ENCODE assay signal across 1 cellular context in the genomic region with DNA sequence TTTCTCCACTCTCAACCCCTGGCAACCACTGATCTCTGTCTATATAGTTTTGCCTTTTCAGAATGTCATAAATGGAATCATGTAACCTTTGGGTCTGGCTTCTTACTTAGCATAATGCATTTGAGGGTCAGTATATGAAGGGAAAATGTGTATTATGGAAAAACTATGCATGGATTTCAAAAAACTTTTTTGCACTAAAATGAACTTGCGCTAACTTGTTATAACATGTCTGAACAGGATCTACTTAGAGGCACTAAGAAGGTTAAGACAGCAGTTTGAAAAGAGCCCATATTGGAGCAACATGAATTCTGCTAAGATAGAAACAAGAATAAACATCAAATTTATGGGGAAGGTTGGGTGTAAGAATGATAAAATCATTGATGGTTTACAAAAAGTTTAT.
TF ChIP-seq lines count a peak whose summit lies in the region.

No MANE protein-coding gene starts in this region.

TF ChIP-seq in GM12878, 131 proteins besides CTCF, POLR2A, EP300 and RAD21:
- TF ChIP-seq NFIC (IDR thresholded peaks at IDR 0.05; ENCODE audit: low read depth, low read length) (no peak), MYC (IDR thresholded peaks at IDR 0.05; ENCODE audit: insufficient read depth, insufficient read length, insufficient replicate concordance, low read length, severe bottlenecking) (no peak), NRF1 (conservative IDR thresholded peaks at IDR 0.05; ENCODE audit: low read depth, low read length) (no peak), LARP7 (IDR thresholded peaks at IDR 0.05) (no peak), HDAC6 (IDR thresholded peaks at IDR 0.05; ENCODE audit: unreplicated experiment) (no peak), KDM1A (IDR thresholded peaks at IDR 0.05; ENCODE audit: borderline replicate concordance) (no peak), SRF (IDR thresholded peaks at IDR 0.05; ENCODE audit: low read depth in 2 of 2, low read length in 2 of 2) (no peak), IKZF2 (IDR thresholded peaks at IDR 0.05) (no peak), ZBED1 (IDR thresholded peaks at IDR 0.05; ENCODE audit: borderline replicate concordance) (no peak)
- TF ChIP-seq, protein P1, sequence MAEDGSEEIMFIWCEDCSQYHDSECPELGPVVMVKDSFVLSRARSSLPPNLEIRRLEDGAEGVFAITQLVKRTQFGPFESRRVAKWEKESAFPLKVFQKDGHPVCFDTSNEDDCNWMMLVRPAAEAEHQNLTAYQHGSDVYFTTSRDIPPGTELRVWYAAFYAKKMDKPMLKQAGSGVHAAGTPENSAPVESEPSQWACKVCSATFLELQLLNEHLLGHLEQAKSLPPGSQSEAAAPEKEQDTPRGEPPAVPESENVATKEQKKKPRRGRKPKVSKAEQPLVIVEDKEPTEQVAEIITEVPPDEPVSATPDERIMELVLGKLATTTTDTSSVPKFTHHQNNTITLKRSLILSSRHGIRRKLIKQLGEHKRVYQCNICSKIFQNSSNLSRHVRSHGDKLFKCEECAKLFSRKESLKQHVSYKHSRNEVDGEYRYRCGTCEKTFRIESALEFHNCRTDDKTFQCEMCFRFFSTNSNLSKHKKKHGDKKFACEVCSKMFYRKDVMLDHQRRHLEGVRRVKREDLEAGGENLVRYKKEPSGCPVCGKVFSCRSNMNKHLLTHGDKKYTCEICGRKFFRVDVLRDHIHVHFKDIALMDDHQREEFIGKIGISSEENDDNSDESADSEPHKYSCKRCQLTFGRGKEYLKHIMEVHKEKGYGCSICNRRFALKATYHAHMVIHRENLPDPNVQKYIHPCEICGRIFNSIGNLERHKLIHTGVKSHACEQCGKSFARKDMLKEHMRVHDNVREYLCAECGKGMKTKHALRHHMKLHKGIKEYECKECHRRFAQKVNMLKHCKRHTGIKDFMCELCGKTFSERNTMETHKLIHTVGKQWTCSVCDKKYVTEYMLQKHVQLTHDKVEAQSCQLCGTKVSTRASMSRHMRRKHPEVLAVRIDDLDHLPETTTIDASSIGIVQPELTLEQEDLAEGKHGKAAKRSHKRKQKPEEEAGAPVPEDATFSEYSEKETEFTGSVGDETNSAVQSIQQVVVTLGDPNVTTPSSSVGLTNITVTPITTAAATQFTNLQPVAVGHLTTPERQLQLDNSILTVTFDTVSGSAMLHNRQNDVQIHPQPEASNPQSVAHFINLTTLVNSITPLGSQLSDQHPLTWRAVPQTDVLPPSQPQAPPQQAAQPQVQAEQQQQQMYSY (CRISPR knock-in tag; IDR thresholded peaks at IDR 0.05) = no peak
- TF ChIP-seq, protein P2, sequence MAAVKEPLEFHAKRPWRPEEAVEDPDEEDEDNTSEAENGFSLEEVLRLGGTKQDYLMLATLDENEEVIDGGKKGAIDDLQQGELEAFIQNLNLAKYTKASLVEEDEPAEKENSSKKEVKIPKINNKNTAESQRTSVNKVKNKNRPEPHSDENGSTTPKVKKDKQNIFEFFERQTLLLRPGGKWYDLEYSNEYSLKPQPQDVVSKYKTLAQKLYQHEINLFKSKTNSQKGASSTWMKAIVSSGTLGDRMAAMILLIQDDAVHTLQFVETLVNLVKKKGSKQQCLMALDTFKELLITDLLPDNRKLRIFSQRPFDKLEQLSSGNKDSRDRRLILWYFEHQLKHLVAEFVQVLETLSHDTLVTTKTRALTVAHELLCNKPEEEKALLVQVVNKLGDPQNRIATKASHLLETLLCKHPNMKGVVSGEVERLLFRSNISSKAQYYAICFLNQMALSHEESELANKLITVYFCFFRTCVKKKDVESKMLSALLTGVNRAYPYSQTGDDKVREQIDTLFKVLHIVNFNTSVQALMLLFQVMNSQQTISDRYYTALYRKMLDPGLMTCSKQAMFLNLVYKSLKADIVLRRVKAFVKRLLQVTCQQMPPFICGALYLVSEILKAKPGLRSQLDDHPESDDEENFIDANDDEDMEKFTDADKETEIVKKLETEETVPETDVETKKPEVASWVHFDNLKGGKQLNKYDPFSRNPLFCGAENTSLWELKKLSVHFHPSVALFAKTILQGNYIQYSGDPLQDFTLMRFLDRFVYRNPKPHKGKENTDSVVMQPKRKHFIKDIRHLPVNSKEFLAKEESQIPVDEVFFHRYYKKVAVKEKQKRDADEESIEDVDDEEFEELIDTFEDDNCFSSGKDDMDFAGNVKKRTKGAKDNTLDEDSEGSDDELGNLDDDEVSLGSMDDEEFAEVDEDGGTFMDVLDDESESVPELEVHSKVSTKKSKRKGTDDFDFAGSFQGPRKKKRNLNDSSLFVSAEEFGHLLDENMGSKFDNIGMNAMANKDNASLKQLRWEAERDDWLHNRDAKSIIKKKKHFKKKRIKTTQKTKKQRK (IDR thresholded peaks at IDR 0.05; ENCODE audit: low read depth, low read length) = no peak
- TF ChIP-seq, protein P3, sequence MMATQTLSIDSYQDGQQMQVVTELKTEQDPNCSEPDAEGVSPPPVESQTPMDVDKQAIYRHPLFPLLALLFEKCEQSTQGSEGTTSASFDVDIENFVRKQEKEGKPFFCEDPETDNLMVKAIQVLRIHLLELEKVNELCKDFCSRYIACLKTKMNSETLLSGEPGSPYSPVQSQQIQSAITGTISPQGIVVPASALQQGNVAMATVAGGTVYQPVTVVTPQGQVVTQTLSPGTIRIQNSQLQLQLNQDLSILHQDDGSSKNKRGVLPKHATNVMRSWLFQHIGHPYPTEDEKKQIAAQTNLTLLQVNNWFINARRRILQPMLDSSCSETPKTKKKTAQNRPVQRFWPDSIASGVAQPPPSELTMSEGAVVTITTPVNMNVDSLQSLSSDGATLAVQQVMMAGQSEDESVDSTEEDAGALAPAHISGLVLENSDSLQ (IDR thresholded peaks at IDR 0.05) = no peak
- TF ChIP-seq, protein P4, sequence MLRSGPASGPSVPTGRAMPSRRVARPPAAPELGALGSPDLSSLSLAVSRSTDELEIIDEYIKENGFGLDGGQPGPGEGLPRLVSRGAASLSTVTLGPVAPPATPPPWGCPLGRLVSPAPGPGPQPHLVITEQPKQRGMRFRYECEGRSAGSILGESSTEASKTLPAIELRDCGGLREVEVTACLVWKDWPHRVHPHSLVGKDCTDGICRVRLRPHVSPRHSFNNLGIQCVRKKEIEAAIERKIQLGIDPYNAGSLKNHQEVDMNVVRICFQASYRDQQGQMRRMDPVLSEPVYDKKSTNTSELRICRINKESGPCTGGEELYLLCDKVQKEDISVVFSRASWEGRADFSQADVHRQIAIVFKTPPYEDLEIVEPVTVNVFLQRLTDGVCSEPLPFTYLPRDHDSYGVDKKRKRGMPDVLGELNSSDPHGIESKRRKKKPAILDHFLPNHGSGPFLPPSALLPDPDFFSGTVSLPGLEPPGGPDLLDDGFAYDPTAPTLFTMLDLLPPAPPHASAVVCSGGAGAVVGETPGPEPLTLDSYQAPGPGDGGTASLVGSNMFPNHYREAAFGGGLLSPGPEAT (IDR thresholded peaks at IDR 0.05; ENCODE audit: low read depth) = no peak
- TF ChIP-seq, protein P5, sequence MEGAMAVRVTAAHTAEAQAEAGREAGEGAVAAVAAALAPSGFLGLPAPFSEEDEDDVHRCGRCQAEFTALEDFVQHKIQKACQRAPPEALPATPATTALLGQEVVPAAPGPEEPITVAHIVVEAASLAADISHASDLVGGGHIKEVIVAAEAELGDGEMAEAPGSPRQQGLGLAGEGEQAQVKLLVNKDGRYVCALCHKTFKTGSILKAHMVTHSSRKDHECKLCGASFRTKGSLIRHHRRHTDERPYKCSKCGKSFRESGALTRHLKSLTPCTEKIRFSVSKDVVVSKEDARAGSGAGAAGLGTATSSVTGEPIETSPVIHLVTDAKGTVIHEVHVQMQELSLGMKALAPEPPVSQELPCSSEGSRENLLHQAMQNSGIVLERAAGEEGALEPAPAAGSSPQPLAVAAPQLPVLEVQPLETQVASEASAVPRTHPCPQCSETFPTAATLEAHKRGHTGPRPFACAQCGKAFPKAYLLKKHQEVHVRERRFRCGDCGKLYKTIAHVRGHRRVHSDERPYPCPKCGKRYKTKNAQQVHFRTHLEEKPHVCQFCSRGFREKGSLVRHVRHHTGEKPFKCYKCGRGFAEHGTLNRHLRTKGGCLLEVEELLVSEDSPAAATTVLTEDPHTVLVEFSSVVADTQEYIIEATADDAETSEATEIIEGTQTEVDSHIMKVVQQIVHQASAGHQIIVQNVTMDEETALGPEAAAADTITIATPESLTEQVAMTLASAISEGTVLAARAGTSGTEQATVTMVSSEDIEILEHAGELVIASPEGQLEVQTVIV (IDR thresholded peaks at IDR 0.05; ENCODE audit: borderline replicate concordance, partially characterized antibody) = no peak
